In genomic region chr5:271828-272167, GRCh38 we compare ENCODE assay signal across 8 cellular contexts. TPM values are rescaled to one million over a fixed set of nuclear protein-coding genes. Genes with fewer than 3 reads are reported as not detected.
DNase-seq lines count a peak whose midpoint lies in the region; ATAC-seq and TF ChIP-seq lines count a peak whose summit lies in the region.
"Not testable (repeated sequence)": the region's sequence is repeated elsewhere in the genome, so short reads cannot be mapped to it uniquely, and the experiment has no call there.

No MANE protein-coding gene starts in this region.

- H3K4me1 ChIP-seq in Caco-2; SK-N-SH (ENCODE audit: control insufficient read depth in 1 of 2, insufficient read depth in 2 of 2, low read depth in 1 of 2, low read length in 1 of 2); ovary (ENCODE audit: insufficient read depth): not testable (repeated sequence)
- peaks cover 0 to 17% of the 10 kb centered on the region in 2 donors for H3K4me1 ChIP-seq in adrenal gland (replicated peaks in 1 of 2)
- H3K4me1 ChIP-seq in left lung: peaks cover 0 to 18% of the 10 kb centered on the region in 2 donors
- peaks cover 0 to 31% (median 16%) of the 10 kb centered on the region in 4 donors for H3K4me1 ChIP-seq in tibial artery

- BruUV-seq in Caco-2 (replicated peaks; lab: Mats Ljungman, UMichigan): not testable (repeated sequence)

- intact Hi-C loops in Caco-2 (cut with micrococcal nuclease; ENCODE audit: unreplicated experiment): loop anchor here (2.0 kb wide), 1 partner anchor 53 kb away; the partner anchor contains the start of genes CCDC127 and SDHA
- intact Hi-C loops in adrenal gland (cut with DNase I); left lung (cut with DNase I); ovary (cut with DNase I): not testable (repeated sequence)
- intact Hi-C loops in tibial artery (cut with DNase I; ENCODE audit: low total_unique reads): loop anchor here (5.0 kb wide), 1 partner anchor 54 kb away; the partner anchor contains the start of genes CCDC127 and SDHA

- H3K36me3 Mint-ChIP-seq in Caco-2 (ENCODE audit: insufficient read depth, unreplicated experiment): peaks cover 46% of the 10 kb centered on the region

- not testable (repeated sequence) for H3K27me3 ChIP-seq in Caco-2 (replicated peaks; ENCODE audit: control insufficient read depth, insufficient read depth, low read length); SK-N-SH (ENCODE audit: insufficient read depth); adrenal gland; left lung; ovary; tibial artery

- TF ChIP-seq RAD21 in SK-N-SH (IDR thresholded peaks at IDR 0.05; ENCODE audit: low read length): not testable (repeated sequence)

- not testable (repeated sequence) for TF ChIP-seq EP300 in SK-N-SH (IDR thresholded peaks at IDR 0.05; ENCODE audit: borderline replicate concordance in 1 of 2, low read depth in 1 of 2, low read length in 1 of 2); ovary (IDR thresholded peaks at IDR 0.05)

- not testable (repeated sequence) for H2AFZ ChIP-seq in SK-N-SH (ENCODE audit: low read depth)

- not testable (repeated sequence) for TF ChIP-seq CTCF in Caco-2 (IDR thresholded peaks at IDR 0.05; ENCODE audit: insufficient read depth in 1 of 2, low read depth in 1 of 2, low read length in 1 of 2, severe bottlenecking in 1 of 2, unreplicated experiment in 1 of 2); SK-N-SH (IDR thresholded peaks at IDR 0.05); adrenal gland (IDR thresholded peaks at IDR 0.05); left lung (IDR thresholded peaks at IDR 0.05); ovary (IDR thresholded peaks at IDR 0.05); tibial artery (IDR thresholded peaks at IDR 0.05)

- H3K27ac Mint-ChIP-seq in Caco-2 (ENCODE audit: unreplicated experiment): peak overlapping the region; percentile 69

- peak overlapping the region; percentile 87 for H3K4me3 ChIP-seq in Caco-2 (ENCODE audit: low read depth, low read length)
- H3K4me3 ChIP-seq in SK-N-SH (ENCODE audit: low read depth in 2 of 2, low read length in 1 of 2): peak overlapping the region; percentile 68 to 93
- H3K4me3 ChIP-seq in adrenal gland: peak overlapping the region in 3 of 4 donors; percentile 10 to 99 (median 97)
- H3K4me3 ChIP-seq in left lung: peak overlapping the region; percentile 89 to 91
- peak overlapping the region; percentile 74 for H3K4me3 ChIP-seq in ovary
- peak overlapping the region; percentile 96 to 99 for H3K4me3 ChIP-seq in tibial artery

- H3K27me3 Mint-ChIP-seq in Caco-2 (ENCODE audit: insufficient read depth, unreplicated experiment): not testable (repeated sequence)

- peak overlapping the region; percentile 80 for H3K9ac ChIP-seq in SK-N-SH

- CTCF ChIA-PET in Caco-2 (lab: Charles Lee): interaction anchor here (0.8 to 1.2 kb wide), 3 partner anchors 53 to 160 kb away, joined by 5 to 8 read pairs (median 8); partner anchors contain the start of genes CCDC127 and SDHA
- CTCF ChIA-PET in SK-N-SH (lab: Yijun Ruan, JAX): interaction anchor here (1.1 kb wide), 1 partner anchor 159 kb away, joined by 3 read pairs; no protein-coding TSS in a partner anchor

- H3K9me3 ChIP-seq in Caco-2; SK-N-SH; adrenal gland (replicated peaks in 1 of 3); left lung; ovary; tibial artery: not testable (repeated sequence)

- peak; percentile 14 for ATAC-seq in HG03045 (IDR thresholded peaks at IDR 0.05; ENCODE audit: unreplicated experiment)
- ATAC-seq in left lung: not testable (repeated sequence)

- H3K27ac ChIP-seq in SK-N-SH (ENCODE audit: low read depth in 2 of 2, low read length in 1 of 2): peak overlapping the region; percentile 68 to 79
- H3K27ac ChIP-seq in adrenal gland: peak overlapping the region; percentile 9 to 97 (median 92)
- H3K27ac ChIP-seq in epithelial cell of prostate: peak overlapping the region; percentile 82
- H3K27ac ChIP-seq in left lung: peak overlapping the region; percentile 80 to 95
- H3K27ac ChIP-seq in ovary: peak overlapping the region; percentile 17 to 71
- H3K27ac ChIP-seq in tibial artery: peak overlapping the region; percentile 88 to 90

- 0% methylated on average over 6 of the region's 41 CpGs for WGBS in SK-N-SH (ENCODE audit: low lambda C conversion rate)
- whole genome bisulfite sequencing in adrenal gland, 4 donors: 0 to 2% (median 2%) methylated on average over 10 to 41 of the region's 41 CpGs; no CpG with 5 or more reads in 1 of the 4 donors
- WGBS in ovary, 3 donors: 0 to 2% (median 1%) methylated on average over 7 to 41 of the region's 41 CpGs

- not testable (repeated sequence) for H3F3A ChIP-seq in SK-N-SH (replicated peaks; ENCODE audit: insufficient read depth)

- not testable (repeated sequence) for DNase-seq in Caco-2; SK-N-SH; epithelial cell of prostate (ENCODE audit: low read depth, low spot score); left lung; ovary; tibial artery
- DNase-seq in adrenal gland: peak in 1 of 7 donors; percentile 31

- not testable (repeated sequence) for TF ChIP-seq POLR2A in adrenal gland (IDR thresholded peaks at IDR 0.05); ovary (IDR thresholded peaks at IDR 0.05)

- H3K4me1 Mint-ChIP-seq in Caco-2 (ENCODE audit: low read depth, unreplicated experiment): peaks cover 10% of the 10 kb centered on the region

- H3K9me2 ChIP-seq in SK-N-SH: not testable (repeated sequence)

- H3K79me2 ChIP-seq in SK-N-SH (ENCODE audit: insufficient read depth): peaks cover 52% of the 10 kb centered on the region

- peaks cover 33% of the 10 kb centered on the region for H4K20me1 ChIP-seq in SK-N-SH (ENCODE audit: insufficient read depth)

- H3K4me3 Mint-ChIP-seq in Caco-2 (ENCODE audit: unreplicated experiment): peak overlapping the region; percentile 79

- H3K9me3 Mint-ChIP-seq in Caco-2 (ENCODE audit: unreplicated experiment): not testable (repeated sequence)

- H3K4me2 ChIP-seq in SK-N-SH: peak overlapping the region; percentile 86

- POLR2A ChIA-PET in Caco-2 (lab: Charles Lee) (interaction anchor here (1.1 to 2.0 kb wide), 2 partner anchors 11 to 53 kb away, joined by 8 to 19 read pairs; partner anchors contain the start of genes CCDC127 and SDHA), SK-N-SH (lab: Yijun Ruan, JAX) (interaction anchor here (0.7 to 1.5 kb wide), 5 partner anchors 13 to 1489 kb away, joined by 3 to 8 read pairs (median 4); partner anchors contain the start of gene AHRR)

- not testable (repeated sequence) for H3K36me3 ChIP-seq in Caco-2 (ENCODE audit: control insufficient read depth, insufficient read depth, low read length); ovary
- peaks cover 20 to 24% of the 10 kb centered on the region in 2 experiments for H3K36me3 ChIP-seq in SK-N-SH (replicated peaks in 1 of 2; ENCODE audit: control insufficient read depth in 1 of 2, insufficient read depth in 2 of 2, low read length in 1 of 2)
- H3K36me3 ChIP-seq in adrenal gland (replicated peaks in 1 of 2): peaks cover 0 to 15% of the 10 kb centered on the region in 2 donors
- peaks cover 0 to 28% of the 10 kb centered on the region in 2 donors for H3K36me3 ChIP-seq in left lung
- peaks cover 6 to 19% (median 18%) of the 10 kb centered on the region in 3 donors for H3K36me3 ChIP-seq in tibial artery

RNA-seq across cellular contexts. Expression of gene PDCD6, which starts 0.4 kb away (rescaled TPM):
- total RNA-seq in Caco-2 (2022) (101 and 107 TPM in 2 replicates), adrenal gland (100 to 1,000 TPM in 7 of 8 donors, 10 to 100 TPM in 1; 97.8 to 144 (median 111) TPM), left lung (10 to 100 TPM; 80.2 to 85.3 TPM), ovary (10 to 100 TPM; 67.4 to 85.0 (median 73.9) TPM)
- polyA plus RNA-seq in SK-N-SH (2012; rRNA removed) (323 and 347 TPM in 2 replicates), adrenal gland (100 to 1,000 TPM; 110 to 167 (median 130) TPM), ovary (100 to 1,000 TPM in 1 of 2 donors, 10 to 100 TPM in 1; 84.5 to 103 TPM)
- 349 and 362 TPM in 2 replicates for polyA plus RNA-seq in SK-N-SH (2012; cell fraction: cytosol; rRNA removed)
- 226 and 288 TPM in 2 replicates for polyA plus RNA-seq in SK-N-SH (2012; cell fraction: nucleus; rRNA removed)

RNA-seq across cellular contexts. Expression of gene AHRR, which starts 49.7 kb away (rescaled TPM):
- total RNA-seq in Caco-2 (2022) (0.91 and 1.1 TPM in 2 replicates), adrenal gland (1 to 10 TPM in 4 of 8 donors, under 1 TPM in 4; 0.17 to 2.9 (median 0.99) TPM), left lung (1 to 10 TPM in 1 of 2 donors, under 1 TPM in 1; 0.32 to 5.5 TPM), ovary (10 to 100 TPM in 1 of 7 donors, 1 to 10 TPM in 5, under 1 TPM in 1; 0.72 to 14.9 (median 2.0) TPM)
- polyA plus RNA-seq in SK-N-SH (2012; rRNA removed) (0.71 and 0.99 TPM in 2 replicates), adrenal gland (1 to 10 TPM in 1 of 3 donors, under 1 TPM in 2; 0.55 to 1.6 (median 0.88) TPM), ovary (1 to 10 TPM in 1 of 2 donors, under 1 TPM in 1; 0.77 to 2.1 TPM)
- 0.40 and 0.49 TPM in 2 replicates for polyA plus RNA-seq in SK-N-SH (2012; cell fraction: cytosol; rRNA removed)
- 3.2 and 3.3 TPM in 2 replicates for polyA plus RNA-seq in SK-N-SH (2012; cell fraction: nucleus; rRNA removed)

RNA-seq across cellular contexts. Expression of gene SDHA, which starts 53.7 kb away (rescaled TPM):
- 140 and 157 TPM in 2 replicates for total RNA-seq in Caco-2 (2022)
- 95.7 and 106 TPM in 2 replicates for polyA plus RNA-seq in SK-N-SH (2012; rRNA removed)
- 70.6 and 86.5 TPM in 2 replicates for polyA plus RNA-seq in SK-N-SH (2012; cell fraction: cytosol; rRNA removed)
- 76.6 and 77.1 TPM in 2 replicates for polyA plus RNA-seq in SK-N-SH (2012; cell fraction: nucleus; rRNA removed)
- total RNA-seq in adrenal gland: 100 to 1,000 TPM; 167 to 296 (median 215) TPM
- polyA plus RNA-seq in adrenal gland: 100 to 1,000 TPM; 116 to 203 (median 182) TPM
- total RNA-seq in left lung: 100 to 1,000 TPM in 1 of 2 donors, 10 to 100 TPM in 1; 95.9 to 101 TPM
- total RNA-seq in ovary: 100 to 1,000 TPM in 4 of 7 donors, 10 to 100 TPM in 3; 69.6 to 169 (median 103) TPM
- polyA plus RNA-seq in ovary: 100 to 1,000 TPM in 1 of 2 donors, 10 to 100 TPM in 1; 94.7 to 112 TPM

RNA-seq across cellular contexts. Expression of gene CCDC127, which starts 53.8 kb away (rescaled TPM):
- total RNA-seq in Caco-2 (2022): 10.5 TPM in 2 replicates
- 3.7 and 3.9 TPM in 2 replicates for polyA plus RNA-seq in SK-N-SH (2012; rRNA removed)
- polyA plus RNA-seq in SK-N-SH (2012; cell fraction: cytosol; rRNA removed): 3.7 and 3.9 TPM in 2 replicates
- 3.1 TPM in 2 replicates for polyA plus RNA-seq in SK-N-SH (2012; cell fraction: nucleus; rRNA removed)
- 1 to 10 TPM; 4.6 to 9.7 (median 6.7) TPM for total RNA-seq in adrenal gland
- 1 to 10 TPM; 3.0 to 6.1 (median 3.1) TPM for polyA plus RNA-seq in adrenal gland
- total RNA-seq in left lung: 1 to 10 TPM; 5.2 to 6.9 TPM
- total RNA-seq in ovary: 1 to 10 TPM; 2.5 to 9.9 (median 6.0) TPM
- 1 to 10 TPM; 4.7 to 6.8 TPM for polyA plus RNA-seq in ovary
